ENCODE assay signal across 14 cellular contexts in the genomic region with DNA sequence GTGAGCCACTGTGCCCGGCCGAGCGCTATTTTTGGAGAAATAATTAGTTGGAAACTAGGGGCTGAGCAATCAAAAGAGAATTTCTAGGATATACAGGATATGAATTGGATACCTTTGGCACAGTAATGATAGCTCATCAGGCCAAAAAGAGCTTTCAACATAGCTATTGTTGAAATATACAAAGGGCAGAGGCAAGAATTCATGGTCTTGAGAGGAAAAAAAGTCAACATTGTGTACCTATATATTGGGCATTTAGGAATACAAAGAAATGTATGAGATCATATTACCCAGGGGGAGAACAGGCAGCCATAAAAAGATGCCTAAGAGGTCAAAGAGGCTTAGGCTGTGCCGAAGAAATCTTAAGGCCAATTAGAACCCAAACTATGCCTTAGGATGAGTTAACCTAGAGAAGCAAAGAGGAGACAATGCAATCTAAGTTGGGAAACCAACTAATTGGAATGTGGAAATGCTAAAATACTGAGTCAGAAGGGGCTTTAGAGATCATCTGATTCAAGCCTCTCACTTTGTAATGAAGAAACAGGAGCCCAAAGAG.
DNase-seq lines count a peak whose midpoint lies in the region; ATAC-seq and TF ChIP-seq lines count a peak whose summit lies in the region.
"Had no signal": no experiment of that assay in that cellular context is flagged by ENCODE, and none has a peak within 500 bp of the region (broad histone marks: within the 10 kb centered on the region; RNA-seq: fewer than 3 reads in every experiment).

No MANE protein-coding gene starts in this region.

- H3K4me3 ChIP-seq in GM23338 (no peak overlapping the region), fibroblast of pulmonary artery (replicated peaks; ENCODE audit: low read depth, low read length) (no peak overlapping the region), skeletal muscle satellite cell (ENCODE audit: low read length) (peak overlapping the region; percentile 31)
- H3K4me3 ChIP-seq: tibial artery had no signal

- peaks cover 3% of the 10 kb centered on the region; the same call in 1 of the 2 replicates for H3K36me3 ChIP-seq in GM23338 (ENCODE audit: insufficient read depth)
- H3K36me3 ChIP-seq in skeletal muscle satellite cell (ENCODE audit: insufficient read depth, low read length), result no peaks in the 10 kb centered on the region

- no peaks in the 10 kb centered on the region for H4K20me1 ChIP-seq in GM23338 (replicated peaks; ENCODE audit: insufficient read depth)

- 0 out of 2 replicates have a peak, but pooled peaks cover 5% of the 10 kb centered on the region for H3K4me1 ChIP-seq in GM23338 (ENCODE audit: insufficient read depth)
- H3K4me1 ChIP-seq in skeletal muscle satellite cell (ENCODE audit: control insufficient read depth, insufficient read depth, low read length), result peaks cover 16% of the 10 kb centered on the region

- H3K27ac ChIP-seq in GM23338 (ENCODE audit: low read depth), result no peak overlapping the region
- H3K27ac ChIP-seq: neutrophil, tibial artery had no signal

- H3K4me2 ChIP-seq in GM23338 (no peak overlapping the region), skeletal muscle satellite cell (ENCODE audit: low read length) (peak overlapping the region; percentile 69)

- ATAC-seq in GM23338 (no peak), HG02763 (IDR thresholded peaks at IDR 0.05; ENCODE audit: unreplicated experiment) (no peak), HG02938 (IDR thresholded peaks at IDR 0.05; ENCODE audit: unreplicated experiment) (no peak)

- H3K36me3 Mint-ChIP-seq in GM23338 (ENCODE audit: low read depth), result peaks cover 12% of the 10 kb centered on the region; the same call in 2 of the 3 replicates
- H3K36me3 Mint-ChIP-seq in activated CD4-positive, alpha-beta memory T cell treated with anti-CD3 and anti-CD28 coated beads, Interleukin-2, amount 10 ng/mL, durations not matched to agents 7 days and 5 days (ENCODE audit: low read depth), result peaks cover 15% of the 10 kb centered on the region

- CTCF ChIA-PET in activated CD4-positive, alpha-beta memory T cell treated with anti-CD3 and anti-CD28 coated beads, Interleukin-2, amount 10 ng/mL, durations not matched to agents 7 days and 5 days (lab: Charles Lee), result interaction anchor here (0.8 to 2.7 kb wide), 14 partner anchors 12 to 380 kb away, joined by 3 to 12 read pairs (median 4); a partner anchor contains a TSS

- TF ChIP-seq CTCF in GM23338 (conservative IDR thresholded peaks at IDR 0.05; ENCODE audit: low read depth in 2 of 2) (no peak), fibroblast of pulmonary artery (IDR thresholded peaks at IDR 0.05; ENCODE audit: low read length, missing control alignments) (no peak)

- no peaks in the 10 kb centered on the region for H3K9me3 Mint-ChIP-seq in GM23338
- H3K9me3 Mint-ChIP-seq in activated CD4-positive, alpha-beta memory T cell treated with anti-CD3 and anti-CD28 coated beads, Interleukin-2, amount 10 ng/mL, durations not matched to agents 7 days and 5 days, result no peaks in the 10 kb centered on the region

- H3K4me3 Mint-ChIP-seq in GM23338, result no peak overlapping the region
- no peak overlapping the region for H3K4me3 Mint-ChIP-seq in activated CD4-positive, alpha-beta memory T cell treated with anti-CD3 and anti-CD28 coated beads, Interleukin-2, amount 10 ng/mL, durations not matched to agents 7 days and 5 days

- H3K9me2 ChIP-seq in GM23338 (ENCODE audit: insufficient read depth), result no peaks in the 10 kb centered on the region

- POLR2A ChIA-PET in activated CD4-positive, alpha-beta memory T cell treated with anti-CD3 and anti-CD28 coated beads, Interleukin-2, amount 10 ng/mL, durations not matched to agents 7 days and 5 days (lab: Charles Lee), result no interaction called here

- H2AFZ ChIP-seq in GM23338, result no peak overlapping the region

- peaks cover 4% of the 10 kb centered on the region for H3K27me3 Mint-ChIP-seq in GM23338 (ENCODE audit: insufficient read depth, low read depth, poor library complexity)
- H3K27me3 Mint-ChIP-seq in activated CD4-positive, alpha-beta memory T cell treated with anti-CD3 and anti-CD28 coated beads, Interleukin-2, amount 10 ng/mL, durations not matched to agents 7 days and 5 days, result no peaks in the 10 kb centered on the region

- no peak overlapping the region for H3K27ac Mint-ChIP-seq in GM23338
- no peak overlapping the region for H3K27ac Mint-ChIP-seq in activated CD4-positive, alpha-beta memory T cell treated with anti-CD3 and anti-CD28 coated beads, Interleukin-2, amount 10 ng/mL, durations not matched to agents 7 days and 5 days

- H3K27me3 ChIP-seq in GM23338 (ENCODE audit: insufficient read depth) (no peaks in the 10 kb centered on the region), skeletal muscle satellite cell (ENCODE audit: control insufficient read depth, insufficient read depth, low read length) (no peaks in the 10 kb centered on the region)
- H3K27me3 ChIP-seq: neutrophil, tibial artery had no signal

- H3K9ac ChIP-seq in skeletal muscle satellite cell (ENCODE audit: low read depth, low read length), result peak overlapping the region; percentile 55

- no peaks in the 10 kb centered on the region for H3K79me2 ChIP-seq in GM23338 (replicated peaks; ENCODE audit: insufficient read depth)

- H3K4me1 Mint-ChIP-seq in GM23338, result peaks cover 14% of the 10 kb centered on the region
- peaks cover 2% of the 10 kb centered on the region for H3K4me1 Mint-ChIP-seq in activated CD4-positive, alpha-beta memory T cell treated with anti-CD3 and anti-CD28 coated beads, Interleukin-2, amount 10 ng/mL, durations not matched to agents 7 days and 5 days

- no peaks in the 10 kb centered on the region for H3F3A ChIP-seq in GM23338 (replicated peaks; ENCODE audit: low read depth)

- in situ Hi-C loops in SK-MEL-5 (cut with HindIII; ENCODE audit: low pct_unique_long_range_greater_than_20kb, low sequenced_read_pairs), result no loop called here

- H3K9me3 ChIP-seq in skeletal muscle satellite cell (replicated peaks; ENCODE audit: low read length), result no peaks in the 10 kb centered on the region
- H3K9me3 ChIP-seq: neutrophil, tibial artery had no signal

- peak; percentile 20 for DNase-seq in GM23338 (ENCODE audit: low spot score)
- peak; percentile 71 for DNase-seq in SK-MEL-5 (ENCODE audit: low read depth, low spot score)
- DNase-seq in fibroblast of pulmonary artery (ENCODE audit: low read depth), result peak; percentile 83
- no peak for DNase-seq in activated CD4-positive, alpha-beta memory T cell treated with anti-CD3 and anti-CD28 coated beads, Interleukin-2, amount 10 ng/mL, durations not matched to agents 7 days and 5 days
- DNase-seq in activated CD4-positive, alpha-beta T cell treated with anti-CD3 and anti-CD28 coated beads, Interleukin-2, amount 50 U/mL, for 48 hours, result no peak
- DNase-seq: activated naive CD4-positive, alpha-beta T cell; effector CD4-positive, alpha-beta T cell; islet precursor cell; NCI-H526; tibial artery had no signal

TF ChIP-seq in GM23338, 12 proteins besides CTCF, POLR2A, EP300 and RAD21 (continues in another document):
- TF ChIP-seq EZH2phosphoT487 (IDR thresholded peaks at IDR 0.05; ENCODE audit: unreplicated experiment) (no peak), CREB1 (CRISPR knock-in tag; IDR thresholded peaks at IDR 0.05; ENCODE audit: low read depth) (no peak)

Comparison
In these comparisons a context has a peak if more than half of its experiments do, and no peak if none do; other contexts are left out.
1. DNase-seq: peak in GM23338 (single experiment), SK-MEL-5 (single experiment) and fibroblast of pulmonary artery (single experiment); none in activated CD4-positive, alpha-beta memory T cell treated with anti-CD3 and anti-CD28 coated beads, Interleukin-2, amount 10 ng/mL, durations not matched to agents 7 days and 5 days (single experiment) and activated CD4-positive, alpha-beta T cell treated with anti-CD3 and anti-CD28 coated beads, Interleukin-2, amount 50 U/mL, for 48 hours (0 of 2).